11 cellular contexts compared by ENCODE assay signal in genomic region chr17:784143-784542, GRCh38. TPM values are rescaled to one million over a fixed set of nuclear protein-coding genes. Genes with fewer than 3 reads are reported as not detected.
DNase-seq lines count a peak whose midpoint lies in the region; ATAC-seq and TF ChIP-seq lines count a peak whose summit lies in the region.
"Had no signal": no experiment of that assay in that cellular context is flagged by ENCODE, and none has a peak within 500 bp of the region (broad histone marks: within the 10 kb centered on the region; RNA-seq: fewer than 3 reads in every experiment).

No MANE protein-coding gene starts in this region.

- H3K4me3 Mint-ChIP-seq in T-helper 2 cell treated with Interferon-gamma antibody and Interleukin-4, amounts not matched to agents 5 μg/mL and 100 μg/mL, for 36 hours: peak overlapping the region; percentile 49
- H3K4me3 Mint-ChIP-seq in neural progenitor cell: peak overlapping the region; percentile 99

- intact Hi-C loops in body of pancreas (cut with DNase I): no loop called here

- H3K9me3 ChIP-seq in body of pancreas: no peaks in the 10 kb centered on the region
- no peaks in the 10 kb centered on the region for H3K9me3 ChIP-seq in neural progenitor cell (ENCODE audit: low read depth)

- DNase-seq in T-helper 2 cell treated with Interferon-gamma antibody and Interleukin-4, amounts not matched to agents 5 μg/mL and 100 μg/mL, for 36 hours (ENCODE audit: low spot score): no peak
- DNase-seq in T-helper 2 cell (no peak), NB4 (ENCODE audit: low read depth) (no peak), body of pancreas (no peak), neural progenitor cell (ENCODE audit: low spot score) (no peak), foreskin keratinocyte (no peak), HK-2 (ENCODE audit: unreplicated experiment) (no peak)
- DNase-seq: 8988T, amygdala, EL had no signal

- peaks cover 2% of the 10 kb centered on the region for H3K27me3 Mint-ChIP-seq in T-helper 2 cell treated with Interferon-gamma antibody and Interleukin-4, amounts not matched to agents 5 μg/mL and 100 μg/mL, for 36 hours (ENCODE audit: low read depth)
- H3K27me3 Mint-ChIP-seq in neural progenitor cell (ENCODE audit: insufficient read depth, low read depth): peaks cover 3% of the 10 kb centered on the region

- peak overlapping the region; percentile 86 for H3K4me2 ChIP-seq in neural progenitor cell

- H3K9me3 Mint-ChIP-seq in T-helper 2 cell treated with Interferon-gamma antibody and Interleukin-4, amounts not matched to agents 5 μg/mL and 100 μg/mL, for 36 hours: no peaks in the 10 kb centered on the region
- H3K9me3 Mint-ChIP-seq in neural progenitor cell: no peaks in the 10 kb centered on the region

- ATAC-seq in body of pancreas (no peak), foreskin keratinocyte (no peak), HG03469 (IDR thresholded peaks at IDR 0.05; ENCODE audit: unreplicated experiment) (no peak)

- no peaks in the 10 kb centered on the region for H3F3A ChIP-seq in neural progenitor cell (ENCODE audit: low read depth)

- peak overlapping the region; percentile 97 for H3K4me3 ChIP-seq in NB4 (ENCODE audit: low read depth, low read length)
- no peak overlapping the region for H3K4me3 ChIP-seq in body of pancreas
- no peak overlapping the region for H3K4me3 ChIP-seq in neural progenitor cell

- H3K4me1 Mint-ChIP-seq in T-helper 2 cell treated with Interferon-gamma antibody and Interleukin-4, amounts not matched to agents 5 μg/mL and 100 μg/mL, for 36 hours (ENCODE audit: low read depth): peaks cover 25% of the 10 kb centered on the region
- H3K4me1 Mint-ChIP-seq in neural progenitor cell: peaks cover 21% of the 10 kb centered on the region

- peaks cover 60% of the 10 kb centered on the region for H3K4me1 ChIP-seq in body of pancreas
- peaks cover 16% of the 10 kb centered on the region for H3K4me1 ChIP-seq in neural progenitor cell
- peaks cover 6% of the 10 kb centered on the region for H3K4me1 ChIP-seq in foreskin keratinocyte

- H3K9ac ChIP-seq in neural progenitor cell: no peak overlapping the region

- H4K20me1 ChIP-seq in neural progenitor cell (ENCODE audit: low read depth): peaks cover 9% of the 10 kb centered on the region

- no peak overlapping the region for H2AFZ ChIP-seq in neural progenitor cell (replicated peaks)

- peaks cover 23% of the 10 kb centered on the region for H3K36me3 Mint-ChIP-seq in T-helper 2 cell treated with Interferon-gamma antibody and Interleukin-4, amounts not matched to agents 5 μg/mL and 100 μg/mL, for 36 hours (ENCODE audit: low read depth)
- peaks cover 11% of the 10 kb centered on the region for H3K36me3 Mint-ChIP-seq in neural progenitor cell

- H3K27ac Mint-ChIP-seq in T-helper 2 cell treated with Interferon-gamma antibody and Interleukin-4, amounts not matched to agents 5 μg/mL and 100 μg/mL, for 36 hours: peak overlapping the region; percentile 27
- H3K27ac Mint-ChIP-seq in neural progenitor cell: no peak overlapping the region

- no peak for TF ChIP-seq POLR2A in NB4 (IDR thresholded peaks at IDR 0.05; ENCODE audit: extremely low read depth, insufficient read length)
- TF ChIP-seq POLR2A in body of pancreas (IDR thresholded peaks at IDR 0.05): no peak

- H3K27me3 ChIP-seq in body of pancreas (no peaks in the 10 kb centered on the region), neural progenitor cell (no peaks in the 10 kb centered on the region), foreskin keratinocyte (no peaks in the 10 kb centered on the region)

- peak overlapping the region in 3 of 4 donors; percentile 92 to 93 (median 93) for H3K27ac ChIP-seq in body of pancreas
- no peak overlapping the region for H3K27ac ChIP-seq in neural progenitor cell
- no peak overlapping the region for H3K27ac ChIP-seq in foreskin keratinocyte

- peaks cover 65% of the 10 kb centered on the region for H3K79me2 ChIP-seq in neural progenitor cell (ENCODE audit: low read depth)

- 39 to 48% methylated on average over 2 to 3 of the region's 3 CpGs for WGBS in body of pancreas, 2 donors

- TF ChIP-seq CTCF in NB4 (IDR thresholded peaks at IDR 0.05; ENCODE audit: low read depth, low read length) (no peak), body of pancreas (IDR thresholded peaks at IDR 0.05) (no peak), neural progenitor cell (IDR thresholded peaks at IDR 0.05) (no peak), foreskin keratinocyte (conservative IDR thresholded peaks at IDR 0.05) (no peak)

- H3K36me3 ChIP-seq in body of pancreas (replicated peaks in 1 of 2; ENCODE audit: insufficient read depth in 1 of 2, low read depth in 2 of 2) (peaks cover 0 to 1% of the 10 kb centered on the region in 2 donors), neural progenitor cell (no peaks in the 10 kb centered on the region)

RNA-seq across cellular contexts. Expression of gene MRM3, which starts 2.0 kb away (rescaled TPM):
- 10 to 100 TPM; 15.6 to 40.2 TPM for total RNA-seq in body of pancreas
- 22.3 and 26.1 TPM in 2 replicates for total RNA-seq in neural progenitor cell (ENCODE audit: low replicate concordance)
- total RNA-seq in foreskin keratinocyte: 12.8 and 15.2 TPM in 2 replicates
- 14.2 and 14.7 TPM in 2 replicates for polyA plus RNA-seq in foreskin keratinocyte

RNA-seq across cellular contexts. Expression of gene GLOD4, which starts 2.1 kb away (rescaled TPM):
- 10 to 100 TPM; 18.5 to 30.9 TPM for total RNA-seq in body of pancreas
- total RNA-seq in neural progenitor cell (ENCODE audit: low replicate concordance): 131 and 309 TPM in 2 replicates
- 43.9 and 48.8 TPM in 2 replicates for total RNA-seq in foreskin keratinocyte
- polyA plus RNA-seq in foreskin keratinocyte: 42.8 and 51.5 TPM in 2 replicates

RNA-seq across cellular contexts. Expression of gene GEMIN4, which starts 32.1 kb away (rescaled TPM):
- total RNA-seq in body of pancreas (1 to 10 TPM; 5.6 to 7.3 TPM), neural progenitor cell (ENCODE audit: low replicate concordance) (15.6 and 30.8 TPM in 2 replicates), foreskin keratinocyte (35.5 and 41.5 TPM in 2 replicates)
- 24.0 and 30.6 TPM in 2 replicates for polyA plus RNA-seq in foreskin keratinocyte

RNA-seq across cellular contexts. Expression of gene TLCD3A, which starts 51.7 kb away (rescaled TPM):
- 1 to 10 TPM; 3.6 to 7.9 TPM for total RNA-seq in body of pancreas
- total RNA-seq in neural progenitor cell (ENCODE audit: low replicate concordance): 13.4 and 24.3 TPM in 2 replicates
- total RNA-seq in foreskin keratinocyte: 35.3 and 38.9 TPM in 2 replicates
- 35.4 and 39.2 TPM in 2 replicates for polyA plus RNA-seq in foreskin keratinocyte

Comparison
In these comparisons a context has a peak if more than half of its experiments do, and no peak if none do; other contexts are left out.
1. H3K27ac ChIP-seq: peak in body of pancreas (3 of 4); none in neural progenitor cell (single experiment) and foreskin keratinocyte (single experiment).